In the genomic region with DNA sequence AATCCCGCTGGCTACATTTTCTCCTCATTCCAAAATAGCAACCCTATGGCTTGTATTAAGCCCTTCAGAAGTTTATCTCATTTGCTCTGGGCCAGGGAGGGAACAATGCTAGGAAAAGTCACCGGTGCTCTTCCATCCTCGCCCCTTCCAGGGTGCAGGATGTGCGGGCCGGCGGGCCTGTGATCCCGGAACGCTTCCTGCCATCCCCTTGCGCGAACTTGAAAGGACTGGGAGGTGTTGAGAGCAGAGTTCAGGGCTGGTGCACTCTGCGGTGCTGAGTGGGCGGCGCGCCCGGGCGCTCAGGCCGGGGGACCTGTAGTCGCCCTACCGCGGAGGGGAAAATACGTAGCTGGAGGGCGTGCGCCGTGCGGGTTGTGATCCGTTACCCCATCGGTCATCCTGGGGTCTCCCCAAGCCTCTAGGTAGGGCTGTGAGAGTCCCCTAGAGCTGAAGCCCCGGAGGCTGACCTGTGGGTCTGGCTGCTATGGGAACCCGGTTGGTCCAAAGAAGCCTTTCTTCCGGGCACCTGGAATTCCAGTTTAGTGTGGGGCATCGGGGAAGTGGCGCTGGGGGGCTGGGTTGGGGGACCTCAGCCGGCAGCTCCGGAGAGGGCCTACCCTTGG, we compare ENCODE assay signal across 2 cellular contexts.
TF ChIP-seq lines count a peak whose summit lies in the region.

No MANE protein-coding gene starts in this region.

TF ChIP-seq in A549, 52 proteins besides CTCF, POLR2A, EP300 and RAD21:
- TF ChIP-seq KDM5A (IDR thresholded peaks at IDR 0.05) (no peak), RFX5 (IDR thresholded peaks at IDR 0.05) (no peak), EHMT2 (IDR thresholded peaks at IDR 0.05; ENCODE audit: low read depth) (no peak), JUNB (IDR thresholded peaks at IDR 0.05) (no peak), CBX8 (IDR thresholded peaks at IDR 0.05) (no peak), NR3C1 (IDR thresholded peaks at IDR 0.05) (no peak), SMC3 (IDR thresholded peaks at IDR 0.05) (no peak), BHLHE40 (IDR thresholded peaks at IDR 0.05; ENCODE audit: low read depth, low read length) (no peak), FOSB (CRISPR knock-in tag; IDR thresholded peaks at IDR 0.05) (no peak), CHD2 (IDR thresholded peaks at IDR 0.05; ENCODE audit: low read length, partially characterized antibody) (no peak), HOXB13 (CRISPR knock-in tag; IDR thresholded peaks at IDR 0.05; ENCODE audit: low read depth) (no peak), POLR2AphosphoS2 (conservative IDR thresholded peaks at IDR 0.05; ENCODE audit: low read length) (no peak)
- TF ChIP-seq, protein P1, sequence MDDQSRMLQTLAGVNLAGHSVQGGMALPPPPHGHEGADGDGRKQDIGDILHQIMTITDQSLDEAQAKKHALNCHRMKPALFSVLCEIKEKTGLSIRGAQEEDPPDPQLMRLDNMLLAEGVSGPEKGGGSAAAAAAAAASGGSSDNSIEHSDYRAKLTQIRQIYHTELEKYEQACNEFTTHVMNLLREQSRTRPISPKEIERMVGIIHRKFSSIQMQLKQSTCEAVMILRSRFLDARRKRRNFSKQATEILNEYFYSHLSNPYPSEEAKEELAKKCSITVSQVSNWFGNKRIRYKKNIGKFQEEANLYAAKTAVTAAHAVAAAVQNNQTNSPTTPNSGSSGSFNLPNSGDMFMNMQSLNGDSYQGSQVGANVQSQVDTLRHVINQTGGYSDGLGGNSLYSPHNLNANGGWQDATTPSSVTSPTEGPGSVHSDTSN (IDR thresholded peaks at IDR 0.05) = no peak
- TF ChIP-seq, protein P2, sequence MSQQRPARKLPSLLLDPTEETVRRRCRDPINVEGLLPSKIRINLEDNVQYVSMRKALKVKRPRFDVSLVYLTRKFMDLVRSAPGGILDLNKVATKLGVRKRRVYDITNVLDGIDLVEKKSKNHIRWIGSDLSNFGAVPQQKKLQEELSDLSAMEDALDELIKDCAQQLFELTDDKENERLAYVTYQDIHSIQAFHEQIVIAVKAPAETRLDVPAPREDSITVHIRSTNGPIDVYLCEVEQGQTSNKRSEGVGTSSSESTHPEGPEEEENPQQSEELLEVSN (IDR thresholded peaks at IDR 0.05; ENCODE audit: borderline replicate concordance, low read depth) = no peak
- TF ChIP-seq, protein P3, sequence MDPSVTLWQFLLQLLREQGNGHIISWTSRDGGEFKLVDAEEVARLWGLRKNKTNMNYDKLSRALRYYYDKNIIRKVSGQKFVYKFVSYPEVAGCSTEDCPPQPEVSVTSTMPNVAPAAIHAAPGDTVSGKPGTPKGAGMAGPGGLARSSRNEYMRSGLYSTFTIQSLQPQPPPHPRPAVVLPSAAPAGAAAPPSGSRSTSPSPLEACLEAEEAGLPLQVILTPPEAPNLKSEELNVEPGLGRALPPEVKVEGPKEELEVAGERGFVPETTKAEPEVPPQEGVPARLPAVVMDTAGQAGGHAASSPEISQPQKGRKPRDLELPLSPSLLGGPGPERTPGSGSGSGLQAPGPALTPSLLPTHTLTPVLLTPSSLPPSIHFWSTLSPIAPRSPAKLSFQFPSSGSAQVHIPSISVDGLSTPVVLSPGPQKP (IDR thresholded peaks at IDR 0.05; ENCODE audit: low read depth, low read length) = no peak
- TF ChIP-seq, protein P4, sequence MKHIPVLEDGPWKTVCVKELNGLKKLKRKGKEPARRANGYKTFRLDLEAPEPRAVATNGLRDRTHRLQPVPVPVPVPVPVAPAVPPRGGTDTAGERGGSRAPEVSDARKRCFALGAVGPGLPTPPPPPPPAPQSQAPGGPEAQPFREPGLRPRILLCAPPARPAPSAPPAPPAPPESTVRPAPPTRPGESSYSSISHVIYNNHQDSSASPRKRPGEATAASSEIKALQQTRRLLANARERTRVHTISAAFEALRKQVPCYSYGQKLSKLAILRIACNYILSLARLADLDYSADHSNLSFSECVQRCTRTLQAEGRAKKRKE (CRISPR knock-in tag; IDR thresholded peaks at IDR 0.05; ENCODE audit: low read depth) = no peak

TF ChIP-seq in H1, 55 proteins besides CTCF, POLR2A, EP300 and RAD21:
- TF ChIP-seq EZH2 (IDR thresholded peaks at IDR 0.05; ENCODE audit: low read depth, low read length, severe bottlenecking) = peak; percentile 15
- TF ChIP-seq, protein P5, sequence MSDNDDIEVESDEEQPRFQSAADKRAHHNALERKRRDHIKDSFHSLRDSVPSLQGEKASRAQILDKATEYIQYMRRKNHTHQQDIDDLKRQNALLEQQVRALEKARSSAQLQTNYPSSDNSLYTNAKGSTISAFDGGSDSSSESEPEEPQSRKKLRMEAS (IDR thresholded peaks at IDR 0.05) = no peak
- TF ChIP-seq BACH1 (IDR thresholded peaks at IDR 0.05; ENCODE audit: low read length) = no peak
- peak; percentile 28; the same call in 1 of the 2 replicates for TF ChIP-seq KDM1A (IDR thresholded peaks at IDR 0.05; ENCODE audit: borderline replicate concordance, low read length)
- TF ChIP-seq SIN3A (conservative IDR thresholded peaks at IDR 0.05 in 1 of 2, IDR thresholded peaks at IDR 0.05 in 1 of 2; ENCODE audit: low read depth in 1 of 2, low read length in 2 of 2) = no peak
- TF ChIP-seq GABPA (IDR thresholded peaks at IDR 0.05; ENCODE audit: borderline replicate concordance, insufficient read depth, low read length) = peak; percentile 86; the same call in 1 of the 2 replicates
- TF ChIP-seq CHD1 (IDR thresholded peaks at IDR 0.05; ENCODE audit: low read depth, low read length) = no peak
- TF ChIP-seq TCF12 (IDR thresholded peaks at IDR 0.05; ENCODE audit: low read depth, low read length) = no peak
- peak; percentile 38 for TF ChIP-seq RNF2 (IDR thresholded peaks at IDR 0.05; ENCODE audit: borderline replicate concordance, low read depth, low read length, missing control alignments, poor library complexity, severe bottlenecking)
- TF ChIP-seq NANOG (IDR thresholded peaks at IDR 0.05; ENCODE audit: insufficient read depth, low read depth, low read length, poor library complexity, severe bottlenecking) = no peak
- no peak for TF ChIP-seq CBX8 (IDR thresholded peaks at IDR 0.05; ENCODE audit: borderline replicate concordance, low read depth, low read length)
- TF ChIP-seq, protein P6, sequence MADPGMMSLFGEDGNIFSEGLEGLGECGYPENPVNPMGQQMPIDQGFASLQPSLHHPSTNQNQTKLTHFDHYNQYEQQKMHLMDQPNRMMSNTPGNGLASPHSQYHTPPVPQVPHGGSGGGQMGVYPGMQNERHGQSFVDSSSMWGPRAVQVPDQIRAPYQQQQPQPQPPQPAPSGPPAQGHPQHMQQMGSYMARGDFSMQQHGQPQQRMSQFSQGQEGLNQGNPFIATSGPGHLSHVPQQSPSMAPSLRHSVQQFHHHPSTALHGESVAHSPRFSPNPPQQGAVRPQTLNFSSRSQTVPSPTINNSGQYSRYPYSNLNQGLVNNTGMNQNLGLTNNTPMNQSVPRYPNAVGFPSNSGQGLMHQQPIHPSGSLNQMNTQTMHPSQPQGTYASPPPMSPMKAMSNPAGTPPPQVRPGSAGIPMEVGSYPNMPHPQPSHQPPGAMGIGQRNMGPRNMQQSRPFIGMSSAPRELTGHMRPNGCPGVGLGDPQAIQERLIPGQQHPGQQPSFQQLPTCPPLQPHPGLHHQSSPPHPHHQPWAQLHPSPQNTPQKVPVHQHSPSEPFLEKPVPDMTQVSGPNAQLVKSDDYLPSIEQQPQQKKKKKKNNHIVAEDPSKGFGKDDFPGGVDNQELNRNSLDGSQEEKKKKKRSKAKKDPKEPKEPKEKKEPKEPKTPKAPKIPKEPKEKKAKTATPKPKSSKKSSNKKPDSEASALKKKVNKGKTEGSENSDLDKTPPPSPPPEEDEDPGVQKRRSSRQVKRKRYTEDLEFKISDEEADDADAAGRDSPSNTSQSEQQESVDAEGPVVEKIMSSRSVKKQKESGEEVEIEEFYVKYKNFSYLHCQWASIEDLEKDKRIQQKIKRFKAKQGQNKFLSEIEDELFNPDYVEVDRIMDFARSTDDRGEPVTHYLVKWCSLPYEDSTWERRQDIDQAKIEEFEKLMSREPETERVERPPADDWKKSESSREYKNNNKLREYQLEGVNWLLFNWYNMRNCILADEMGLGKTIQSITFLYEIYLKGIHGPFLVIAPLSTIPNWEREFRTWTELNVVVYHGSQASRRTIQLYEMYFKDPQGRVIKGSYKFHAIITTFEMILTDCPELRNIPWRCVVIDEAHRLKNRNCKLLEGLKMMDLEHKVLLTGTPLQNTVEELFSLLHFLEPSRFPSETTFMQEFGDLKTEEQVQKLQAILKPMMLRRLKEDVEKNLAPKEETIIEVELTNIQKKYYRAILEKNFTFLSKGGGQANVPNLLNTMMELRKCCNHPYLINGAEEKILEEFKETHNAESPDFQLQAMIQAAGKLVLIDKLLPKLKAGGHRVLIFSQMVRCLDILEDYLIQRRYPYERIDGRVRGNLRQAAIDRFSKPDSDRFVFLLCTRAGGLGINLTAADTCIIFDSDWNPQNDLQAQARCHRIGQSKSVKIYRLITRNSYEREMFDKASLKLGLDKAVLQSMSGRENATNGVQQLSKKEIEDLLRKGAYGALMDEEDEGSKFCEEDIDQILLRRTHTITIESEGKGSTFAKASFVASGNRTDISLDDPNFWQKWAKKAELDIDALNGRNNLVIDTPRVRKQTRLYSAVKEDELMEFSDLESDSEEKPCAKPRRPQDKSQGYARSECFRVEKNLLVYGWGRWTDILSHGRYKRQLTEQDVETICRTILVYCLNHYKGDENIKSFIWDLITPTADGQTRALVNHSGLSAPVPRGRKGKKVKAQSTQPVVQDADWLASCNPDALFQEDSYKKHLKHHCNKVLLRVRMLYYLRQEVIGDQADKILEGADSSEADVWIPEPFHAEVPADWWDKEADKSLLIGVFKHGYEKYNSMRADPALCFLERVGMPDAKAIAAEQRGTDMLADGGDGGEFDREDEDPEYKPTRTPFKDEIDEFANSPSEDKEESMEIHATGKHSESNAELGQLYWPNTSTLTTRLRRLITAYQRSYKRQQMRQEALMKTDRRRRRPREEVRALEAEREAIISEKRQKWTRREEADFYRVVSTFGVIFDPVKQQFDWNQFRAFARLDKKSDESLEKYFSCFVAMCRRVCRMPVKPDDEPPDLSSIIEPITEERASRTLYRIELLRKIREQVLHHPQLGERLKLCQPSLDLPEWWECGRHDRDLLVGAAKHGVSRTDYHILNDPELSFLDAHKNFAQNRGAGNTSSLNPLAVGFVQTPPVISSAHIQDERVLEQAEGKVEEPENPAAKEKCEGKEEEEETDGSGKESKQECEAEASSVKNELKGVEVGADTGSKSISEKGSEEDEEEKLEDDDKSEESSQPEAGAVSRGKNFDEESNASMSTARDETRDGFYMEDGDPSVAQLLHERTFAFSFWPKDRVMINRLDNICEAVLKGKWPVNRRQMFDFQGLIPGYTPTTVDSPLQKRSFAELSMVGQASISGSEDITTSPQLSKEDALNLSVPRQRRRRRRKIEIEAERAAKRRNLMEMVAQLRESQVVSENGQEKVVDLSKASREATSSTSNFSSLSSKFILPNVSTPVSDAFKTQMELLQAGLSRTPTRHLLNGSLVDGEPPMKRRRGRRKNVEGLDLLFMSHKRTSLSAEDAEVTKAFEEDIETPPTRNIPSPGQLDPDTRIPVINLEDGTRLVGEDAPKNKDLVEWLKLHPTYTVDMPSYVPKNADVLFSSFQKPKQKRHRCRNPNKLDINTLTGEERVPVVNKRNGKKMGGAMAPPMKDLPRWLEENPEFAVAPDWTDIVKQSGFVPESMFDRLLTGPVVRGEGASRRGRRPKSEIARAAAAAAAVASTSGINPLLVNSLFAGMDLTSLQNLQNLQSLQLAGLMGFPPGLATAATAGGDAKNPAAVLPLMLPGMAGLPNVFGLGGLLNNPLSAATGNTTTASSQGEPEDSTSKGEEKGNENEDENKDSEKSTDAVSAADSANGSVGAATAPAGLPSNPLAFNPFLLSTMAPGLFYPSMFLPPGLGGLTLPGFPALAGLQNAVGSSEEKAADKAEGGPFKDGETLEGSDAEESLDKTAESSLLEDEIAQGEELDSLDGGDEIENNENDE (IDR thresholded peaks at IDR 0.05; ENCODE audit: insufficient replicate concordance, low read length) = no peak
- 0 out of 2 replicates have a peak, but pooled peaks have one; percentile 9 for TF ChIP-seq CREB1 (IDR thresholded peaks at IDR 0.05)
- peak; percentile 2 for TF ChIP-seq ASH2L (IDR thresholded peaks at IDR 0.05; ENCODE audit: low read length)
- no peak for TF ChIP-seq CEBPB (IDR thresholded peaks at IDR 0.05; ENCODE audit: low read depth, low read length)
- TF ChIP-seq EGR1 (IDR thresholded peaks at IDR 0.05; ENCODE audit: borderline replicate concordance, low read depth, low read length) = peak; percentile 79
- peak; percentile 56 for TF ChIP-seq KDM4A (IDR thresholded peaks at IDR 0.05; ENCODE audit: low read depth, low read length, severe bottlenecking)
- TF ChIP-seq, protein P7, sequence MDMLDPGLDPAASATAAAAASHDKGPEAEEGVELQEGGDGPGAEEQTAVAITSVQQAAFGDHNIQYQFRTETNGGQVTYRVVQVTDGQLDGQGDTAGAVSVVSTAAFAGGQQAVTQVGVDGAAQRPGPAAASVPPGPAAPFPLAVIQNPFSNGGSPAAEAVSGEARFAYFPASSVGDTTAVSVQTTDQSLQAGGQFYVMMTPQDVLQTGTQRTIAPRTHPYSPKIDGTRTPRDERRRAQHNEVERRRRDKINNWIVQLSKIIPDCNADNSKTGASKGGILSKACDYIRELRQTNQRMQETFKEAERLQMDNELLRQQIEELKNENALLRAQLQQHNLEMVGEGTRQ (IDR thresholded peaks at IDR 0.05; ENCODE audit: low read length) = no peak
